Comparison of ENCODE assay signal across 17 cellular contexts in genomic region chr6:126909493-126909892, GRCh38.
DNase-seq lines count a peak whose midpoint lies in the region; ATAC-seq and TF ChIP-seq lines count a peak whose summit lies in the region.
"Had no signal": no experiment of that assay in that cellular context is flagged by ENCODE, and none has a peak within 500 bp of the region (broad histone marks: within the 10 kb centered on the region; RNA-seq: fewer than 3 reads in every experiment).

No MANE protein-coding gene starts in this region.

- H3K27me3 Mint-ChIP-seq in GM23338 (ENCODE audit: insufficient read depth, low read depth, poor library complexity) (no peaks in the 10 kb centered on the region), nephron progenitor cell (ENCODE audit: low read depth, poor library complexity) (no peaks in the 10 kb centered on the region)
- H3K27me3 Mint-ChIP-seq: B cell; CD4-positive, alpha-beta memory T cell had no signal

- no CpG with 5 or more reads among the region's 3 CpGs for WGBS in trophoblast cell (ENCODE audit: extremely low coverage, insufficient coverage, insufficient read length)

- H3K27me3 ChIP-seq in GM23338 (ENCODE audit: insufficient read depth) (no peaks in the 10 kb centered on the region), trophoblast cell (ENCODE audit: insufficient read depth, low read length) (no peaks in the 10 kb centered on the region)

- no peak overlapping the region for H3K18ac ChIP-seq in trophoblast cell (ENCODE audit: low read length)

- H3K4me3 Mint-ChIP-seq in GM23338 (no peak overlapping the region), nephron progenitor cell (no peak overlapping the region)
- H3K4me3 Mint-ChIP-seq: B cell; CD4-positive, alpha-beta memory T cell; H9 had no signal

- H3K79me2 ChIP-seq in GM23338 (replicated peaks; ENCODE audit: insufficient read depth) (no peaks in the 10 kb centered on the region), trophoblast cell (ENCODE audit: control insufficient read depth, insufficient read depth, low read length, poor library complexity) (no peaks in the 10 kb centered on the region)

- H3K9me2 ChIP-seq in GM23338 (ENCODE audit: insufficient read depth): no peaks in the 10 kb centered on the region

- H2BK5ac ChIP-seq in trophoblast cell (ENCODE audit: low read depth, low read length, poor library complexity): no peak overlapping the region

- H3K4me3 ChIP-seq in GM23338 (no peak overlapping the region), trophoblast cell (ENCODE audit: low read depth, low read length) (no peak overlapping the region)

- H4K20me1 ChIP-seq in GM23338 (replicated peaks; ENCODE audit: insufficient read depth): no peaks in the 10 kb centered on the region

- no peak overlapping the region for H4K12ac ChIP-seq in trophoblast cell (ENCODE audit: low read depth, low read length)

- H3K9me3 Mint-ChIP-seq in GM23338: no peaks in the 10 kb centered on the region; the same call in 2 of the 3 replicates
- H3K9me3 Mint-ChIP-seq in nephron progenitor cell: peaks cover 17% of the 10 kb centered on the region
- H3K9me3 Mint-ChIP-seq: CD4-positive, alpha-beta memory T cell had no signal

- H2AK5ac ChIP-seq in trophoblast cell (ENCODE audit: low read length): no peak overlapping the region

- H3K79me1 ChIP-seq in trophoblast cell (ENCODE audit: low read length): peaks cover 2% of the 10 kb centered on the region

- H3F3A ChIP-seq in GM23338 (replicated peaks; ENCODE audit: low read depth): no peaks in the 10 kb centered on the region

- no peaks in the 10 kb centered on the region for H3K36me3 ChIP-seq in GM23338 (ENCODE audit: insufficient read depth)
- no peaks in the 10 kb centered on the region for H3K36me3 ChIP-seq in trophoblast cell (ENCODE audit: control insufficient read depth in 1 of 2, insufficient read depth in 2 of 2, low read length in 2 of 2)

- no peaks in the 10 kb centered on the region for H3K4me1 ChIP-seq in GM23338 (ENCODE audit: insufficient read depth)
- H3K4me1 ChIP-seq in trophoblast cell (ENCODE audit: control insufficient read depth in 1 of 2, insufficient read depth in 2 of 2, low read length in 2 of 2): no peaks in the 10 kb centered on the region

- no peak overlapping the region for H3K23ac ChIP-seq in trophoblast cell (ENCODE audit: low read length)

- H3K27ac Mint-ChIP-seq in GM23338 (no peak overlapping the region), nephron progenitor cell (peak overlapping the region; percentile 11)
- H3K27ac Mint-ChIP-seq: B cell; CD4-positive, alpha-beta memory T cell; H9 had no signal

- no peak overlapping the region for H4K91ac ChIP-seq in trophoblast cell (ENCODE audit: low read depth, low read length)

- H2BK12ac ChIP-seq in trophoblast cell (ENCODE audit: low read length): no peak overlapping the region

- no peaks in the 10 kb centered on the region for H3K9me3 ChIP-seq in trophoblast cell (ENCODE audit: insufficient read depth, low read depth, low read length)

- H2BK120ac ChIP-seq in trophoblast cell (ENCODE audit: insufficient read depth, low read length, poor library complexity): no peak overlapping the region

- no peak overlapping the region for H4K8ac ChIP-seq in trophoblast cell (ENCODE audit: low read depth, low read length)

- H3K14ac ChIP-seq in trophoblast cell (ENCODE audit: low read length): no peak overlapping the region

- no peak overlapping the region for H3K4me2 ChIP-seq in GM23338
- no peak overlapping the region for H3K4me2 ChIP-seq in trophoblast cell (ENCODE audit: low read length)
- H3K4me2 ChIP-seq: KMS-11 had no signal

- H3K36me3 Mint-ChIP-seq in GM23338 (ENCODE audit: low read depth) (no peaks in the 10 kb centered on the region), nephron progenitor cell (ENCODE audit: low read depth) (peaks cover 19% of the 10 kb centered on the region)
- H3K36me3 Mint-ChIP-seq: CD4-positive, alpha-beta memory T cell had no signal

- DNase-seq in GM23338 (ENCODE audit: low spot score): no peak
- DNase-seq in NCI-H524 treated with DMSO at 0.1 percent for 48 hours (lab: John Stamatoyannopoulos, UW): peak; percentile 12
- no peak for DNase-seq in nephron progenitor cell
- DNase-seq in trophoblast cell: no peak
- DNase-seq in COLO668 (lab: John Stamatoyannopoulos, UW; ENCODE audit: unreplicated experiment): no peak
- no peak for DNase-seq in NCI-H187 treated with DMSO at 0.1 percent for 48 hours (lab: John Stamatoyannopoulos, UW)
- DNase-seq: CD4-positive, alpha-beta memory T cell; COR-L47; DND-41; GDM1; GOT3; H9 had no signal

- H3K9ac ChIP-seq in trophoblast cell (ENCODE audit: low read length): no peak overlapping the region
- H3K9ac ChIP-seq: KMS-11 had no signal

- H3K27ac ChIP-seq in GM23338 (ENCODE audit: low read depth): no peak overlapping the region
- no peak overlapping the region for H3K27ac ChIP-seq in trophoblast cell (ENCODE audit: low read depth, low read length)
- H3K27ac ChIP-seq: C4-2B, KMS-11 had no signal

- H2AFZ ChIP-seq in GM23338 (0 out of 2 replicates have a peak overlapping the region, but pooled peaks have one; percentile 24), trophoblast cell (ENCODE audit: insufficient read depth, low read length, poor library complexity) (no peak overlapping the region)

- H3K4me1 Mint-ChIP-seq in GM23338 (no peaks in the 10 kb centered on the region), nephron progenitor cell (no peaks in the 10 kb centered on the region)
- H3K4me1 Mint-ChIP-seq: B cell; CD4-positive, alpha-beta memory T cell; H9 had no signal

- H3K4ac ChIP-seq in trophoblast cell (ENCODE audit: low read depth, low read length): no peak overlapping the region

- TF ChIP-seq CTCF in GM23338 (conservative IDR thresholded peaks at IDR 0.05; ENCODE audit: low read depth in 2 of 2) (no peak), nephron progenitor cell (IDR thresholded peaks at IDR 0.05) (no peak)

- ATAC-seq in GM18870 (IDR thresholded peaks at IDR 0.05; ENCODE audit: unreplicated experiment) (peak; percentile 59), GM23338 (no peak)
- ATAC-seq: HepG2 had no signal

TF ChIP-seq in GM23338, 12 proteins besides CTCF, POLR2A, EP300 and RAD21 (continues in another document):
- no peak for TF ChIP-seq POLR2AphosphoS5 (IDR thresholded peaks at IDR 0.05; ENCODE audit: low read depth)
- TF ChIP-seq JUNB (IDR thresholded peaks at IDR 0.05; ENCODE audit: unreplicated experiment): no peak
- TF ChIP-seq NANOG (IDR thresholded peaks at IDR 0.05; ENCODE audit: borderline replicate concordance): no peak
- TF ChIP-seq CREB1 (CRISPR knock-in tag; IDR thresholded peaks at IDR 0.05; ENCODE audit: low read depth): no peak
- TF ChIP-seq, protein P1, sequence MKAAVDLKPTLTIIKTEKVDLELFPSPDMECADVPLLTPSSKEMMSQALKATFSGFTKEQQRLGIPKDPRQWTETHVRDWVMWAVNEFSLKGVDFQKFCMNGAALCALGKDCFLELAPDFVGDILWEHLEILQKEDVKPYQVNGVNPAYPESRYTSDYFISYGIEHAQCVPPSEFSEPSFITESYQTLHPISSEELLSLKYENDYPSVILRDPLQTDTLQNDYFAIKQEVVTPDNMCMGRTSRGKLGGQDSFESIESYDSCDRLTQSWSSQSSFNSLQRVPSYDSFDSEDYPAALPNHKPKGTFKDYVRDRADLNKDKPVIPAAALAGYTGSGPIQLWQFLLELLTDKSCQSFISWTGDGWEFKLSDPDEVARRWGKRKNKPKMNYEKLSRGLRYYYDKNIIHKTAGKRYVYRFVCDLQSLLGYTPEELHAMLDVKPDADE (IDR thresholded peaks at IDR 0.05): no peak
- no peak for TF ChIP-seq STAT1 (IDR thresholded peaks at IDR 0.05; ENCODE audit: unreplicated experiment)
- no peak for TF ChIP-seq ZNF114 (CRISPR knock-in tag; IDR thresholded peaks at IDR 0.05)
